In the genomic region with DNA sequence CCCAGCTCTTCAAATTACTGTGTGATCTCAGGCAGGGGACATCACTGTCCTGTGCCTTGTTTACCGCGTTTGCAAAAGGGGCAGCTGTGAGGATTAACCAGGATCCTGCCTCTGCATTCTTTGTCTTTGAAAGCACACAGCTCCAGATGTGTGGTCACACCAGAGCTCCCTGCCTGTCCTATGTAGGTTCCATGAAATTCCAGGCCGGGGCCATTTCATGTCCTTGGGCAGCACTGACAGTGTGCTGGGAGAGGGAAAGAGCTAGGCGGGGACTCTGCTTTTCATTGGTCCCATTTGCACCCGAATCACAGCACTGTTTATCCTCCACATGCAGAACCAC, we compare ENCODE assay signal across 15 cellular contexts. TPM values are rescaled to one million over a fixed set of nuclear protein-coding genes. Genes with fewer than 3 reads are reported as not detected.
DNase-seq lines count a peak whose midpoint lies in the region; ATAC-seq and TF ChIP-seq lines count a peak whose summit lies in the region.
"Had no signal": no experiment of that assay in that cellular context is flagged by ENCODE, and none has a peak within 500 bp of the region (broad histone marks: within the 10 kb centered on the region; RNA-seq: fewer than 3 reads in every experiment).

No MANE protein-coding gene starts in this region.

- ATAC-seq in GM23338 (peak; percentile 49), GM21576 (IDR thresholded peaks at IDR 0.05; ENCODE audit: unreplicated experiment) (no peak)
- ATAC-seq: CD8-positive, alpha-beta T cell; HCT116 had no signal

- no peaks in the 10 kb centered on the region for H3F3A ChIP-seq in GM23338 (replicated peaks; ENCODE audit: low read depth)

- H4K20me1 ChIP-seq in GM23338 (replicated peaks; ENCODE audit: insufficient read depth), result no peaks in the 10 kb centered on the region
- no peaks in the 10 kb centered on the region for H4K20me1 ChIP-seq in osteoblast (ENCODE audit: insufficient read depth, low read length)

- H3K4me3 Mint-ChIP-seq in GM23338 (no peak overlapping the region), endothelial cell (ENCODE audit: unreplicated experiment) (no peak overlapping the region)
- H3K4me3 Mint-ChIP-seq: CD8-positive, alpha-beta T cell; IgD-negative memory B cell had no signal

- H3K27ac ChIP-seq in GM23338 (ENCODE audit: low read depth) (no peak overlapping the region; the same call in 1 of the 2 replicates), SJCRH30 (no peak overlapping the region), osteoblast (ENCODE audit: low read depth, low read length) (no peak overlapping the region)
- H3K27ac ChIP-seq: A549, C4-2B had no signal

- no peaks in the 10 kb centered on the region for H3K9me2 ChIP-seq in GM23338 (ENCODE audit: insufficient read depth)

- peak; percentile 32 for DNase-seq in GM23338 (ENCODE audit: low spot score)
- DNase-seq in SJCRH30, result peak; percentile 47 to 67
- no peak for DNase-seq in endothelial cell (ENCODE audit: low spot score)
- DNase-seq in osteoblast (ENCODE audit: insufficient read length, low spot score, missing footprints), result peak; percentile 58
- DNase-seq in activated effector memory CD4-positive, alpha-beta T cell treated with anti-CD3 and anti-CD28 coated beads, Interleukin-2, amount 50 U/mL, for 16 hours, result no peak
- no peak for DNase-seq in DMS153 treated with DMSO at 0.1 percent for 48 hours (lab: John Stamatoyannopoulos, UW; ENCODE audit: unreplicated experiment)
- DNase-seq: BE2C; Caco-2; CD8-positive, alpha-beta T cell; KG1 had no signal

- no peak overlapping the region for H3K4me3 ChIP-seq in GM23338
- no peak overlapping the region for H3K4me3 ChIP-seq in SJCRH30
- H3K4me3 ChIP-seq in osteoblast (ENCODE audit: insufficient read depth, low read length), result no peak overlapping the region
- H3K4me3 ChIP-seq: A549 had no signal

- no peak for TF ChIP-seq CTCF in GM23338 (conservative IDR thresholded peaks at IDR 0.05; ENCODE audit: low read depth in 2 of 2)
- TF ChIP-seq CTCF in endothelial cell (IDR thresholded peaks at IDR 0.05; ENCODE audit: unreplicated experiment), result no peak
- TF ChIP-seq CTCF in osteoblast (IDR thresholded peaks at IDR 0.05; ENCODE audit: extremely low read depth, low read depth, low read length), result no peak

- H3K9me3 Mint-ChIP-seq in GM23338 (no peaks in the 10 kb centered on the region), endothelial cell (ENCODE audit: unreplicated experiment) (no peaks in the 10 kb centered on the region)
- H3K9me3 Mint-ChIP-seq: CD8-positive, alpha-beta T cell; IgD-negative memory B cell had no signal

- H3K27me3 ChIP-seq in GM23338 (ENCODE audit: insufficient read depth) (no peaks in the 10 kb centered on the region), SJCRH30 (no peaks in the 10 kb centered on the region), osteoblast (ENCODE audit: insufficient read depth, low read length) (peaks cover 26% of the 10 kb centered on the region)
- H3K27me3 ChIP-seq: BE2C had no signal

- H3K4me1 ChIP-seq in GM23338 (ENCODE audit: insufficient read depth), result 0 out of 2 replicates have a peak, but pooled peaks cover 12% of the 10 kb centered on the region
- H3K4me1 ChIP-seq in SJCRH30, result peaks cover 11% of the 10 kb centered on the region
- no peaks in the 10 kb centered on the region for H3K4me1 ChIP-seq in osteoblast (ENCODE audit: insufficient read depth, low read length)
- H3K4me1 ChIP-seq: A549, Caco-2 had no signal

- no peak overlapping the region for H3K27ac Mint-ChIP-seq in GM23338
- peak overlapping the region; percentile 48 for H3K27ac Mint-ChIP-seq in endothelial cell (ENCODE audit: unreplicated experiment)
- H3K27ac Mint-ChIP-seq: IgD-negative memory B cell had no signal

- peaks cover 10% of the 10 kb centered on the region for H3K27me3 Mint-ChIP-seq in GM23338 (ENCODE audit: insufficient read depth, low read depth, poor library complexity)
- H3K27me3 Mint-ChIP-seq in endothelial cell (ENCODE audit: unreplicated experiment), result peaks cover 10% of the 10 kb centered on the region

- H3K79me2 ChIP-seq in GM23338 (replicated peaks; ENCODE audit: insufficient read depth) (no peaks in the 10 kb centered on the region), osteoblast (ENCODE audit: insufficient read depth, low read length) (no peaks in the 10 kb centered on the region)

- H2AFZ ChIP-seq in GM23338 (no peak overlapping the region), osteoblast (ENCODE audit: low read length) (no peak overlapping the region)

- peaks cover 42% of the 10 kb centered on the region for H3K4me1 Mint-ChIP-seq in GM23338
- H3K4me1 Mint-ChIP-seq in endothelial cell (ENCODE audit: unreplicated experiment), result peaks cover 62% of the 10 kb centered on the region

- H3K4me2 ChIP-seq in GM23338, result no peak overlapping the region
- no peak overlapping the region for H3K4me2 ChIP-seq in osteoblast (ENCODE audit: insufficient read depth, low read length)
- H3K4me2 ChIP-seq: A549 had no signal

- H3K36me3 ChIP-seq in GM23338 (ENCODE audit: insufficient read depth) (no peaks in the 10 kb centered on the region), SJCRH30 (peaks cover 20% of the 10 kb centered on the region; the same call in 1 of the 2 replicates), osteoblast (ENCODE audit: insufficient read depth, low read length) (no peaks in the 10 kb centered on the region)
- H3K36me3 ChIP-seq: BE2C had no signal

- no peaks in the 10 kb centered on the region for H3K9me3 ChIP-seq in SJCRH30 (replicated peaks)
- H3K9me3 ChIP-seq in osteoblast (ENCODE audit: low read depth, low read length), result no peaks in the 10 kb centered on the region
- H3K9me3 ChIP-seq: A549, BE2C, Caco-2 had no signal

- no peaks in the 10 kb centered on the region for H3K36me3 Mint-ChIP-seq in GM23338 (ENCODE audit: low read depth)
- H3K36me3 Mint-ChIP-seq in endothelial cell (ENCODE audit: low read depth, unreplicated experiment), result peaks cover 4% of the 10 kb centered on the region
- H3K36me3 Mint-ChIP-seq: IgD-negative memory B cell had no signal

TF ChIP-seq in GM23338, 12 proteins besides CTCF, POLR2A, EP300 and RAD21 (continues in another document):
- TF ChIP-seq, protein P1, sequence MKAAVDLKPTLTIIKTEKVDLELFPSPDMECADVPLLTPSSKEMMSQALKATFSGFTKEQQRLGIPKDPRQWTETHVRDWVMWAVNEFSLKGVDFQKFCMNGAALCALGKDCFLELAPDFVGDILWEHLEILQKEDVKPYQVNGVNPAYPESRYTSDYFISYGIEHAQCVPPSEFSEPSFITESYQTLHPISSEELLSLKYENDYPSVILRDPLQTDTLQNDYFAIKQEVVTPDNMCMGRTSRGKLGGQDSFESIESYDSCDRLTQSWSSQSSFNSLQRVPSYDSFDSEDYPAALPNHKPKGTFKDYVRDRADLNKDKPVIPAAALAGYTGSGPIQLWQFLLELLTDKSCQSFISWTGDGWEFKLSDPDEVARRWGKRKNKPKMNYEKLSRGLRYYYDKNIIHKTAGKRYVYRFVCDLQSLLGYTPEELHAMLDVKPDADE (IDR thresholded peaks at IDR 0.05), result no peak
- TF ChIP-seq EZH2 (IDR thresholded peaks at IDR 0.05; ENCODE audit: low read depth, unreplicated experiment), result no peak
- TF ChIP-seq ZNF114 (CRISPR knock-in tag; IDR thresholded peaks at IDR 0.05), result no peak
- TF ChIP-seq, protein P2, sequence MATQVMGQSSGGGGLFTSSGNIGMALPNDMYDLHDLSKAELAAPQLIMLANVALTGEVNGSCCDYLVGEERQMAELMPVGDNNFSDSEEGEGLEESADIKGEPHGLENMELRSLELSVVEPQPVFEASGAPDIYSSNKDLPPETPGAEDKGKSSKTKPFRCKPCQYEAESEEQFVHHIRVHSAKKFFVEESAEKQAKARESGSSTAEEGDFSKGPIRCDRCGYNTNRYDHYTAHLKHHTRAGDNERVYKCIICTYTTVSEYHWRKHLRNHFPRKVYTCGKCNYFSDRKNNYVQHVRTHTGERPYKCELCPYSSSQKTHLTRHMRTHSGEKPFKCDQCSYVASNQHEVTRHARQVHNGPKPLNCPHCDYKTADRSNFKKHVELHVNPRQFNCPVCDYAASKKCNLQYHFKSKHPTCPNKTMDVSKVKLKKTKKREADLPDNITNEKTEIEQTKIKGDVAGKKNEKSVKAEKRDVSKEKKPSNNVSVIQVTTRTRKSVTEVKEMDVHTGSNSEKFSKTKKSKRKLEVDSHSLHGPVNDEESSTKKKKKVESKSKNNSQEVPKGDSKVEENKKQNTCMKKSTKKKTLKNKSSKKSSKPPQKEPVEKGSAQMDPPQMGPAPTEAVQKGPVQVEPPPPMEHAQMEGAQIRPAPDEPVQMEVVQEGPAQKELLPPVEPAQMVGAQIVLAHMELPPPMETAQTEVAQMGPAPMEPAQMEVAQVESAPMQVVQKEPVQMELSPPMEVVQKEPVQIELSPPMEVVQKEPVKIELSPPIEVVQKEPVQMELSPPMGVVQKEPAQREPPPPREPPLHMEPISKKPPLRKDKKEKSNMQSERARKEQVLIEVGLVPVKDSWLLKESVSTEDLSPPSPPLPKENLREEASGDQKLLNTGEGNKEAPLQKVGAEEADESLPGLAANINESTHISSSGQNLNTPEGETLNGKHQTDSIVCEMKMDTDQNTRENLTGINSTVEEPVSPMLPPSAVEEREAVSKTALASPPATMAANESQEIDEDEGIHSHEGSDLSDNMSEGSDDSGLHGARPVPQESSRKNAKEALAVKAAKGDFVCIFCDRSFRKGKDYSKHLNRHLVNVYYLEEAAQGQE (IDR thresholded peaks at IDR 0.05; ENCODE audit: unreplicated experiment), result no peak

RNA-seq across cellular contexts. Expression of a gene that starts 42.2 kb away (rescaled TPM):
- total RNA-seq in GM23338 (2014; rRNA removed; shearing (Covaris generic)), result 88.2 and 93.2 TPM in 2 replicates
- polyA plus RNA-seq in GM23338 (2016; fragmentation: Nextera tagmentation; extraction: Ambion mirVana), result 17.9 and 19.9 TPM in 2 replicates
- 63.1 and 64.3 TPM in 2 replicates for total RNA-seq in SJCRH30 (2014; rRNA removed; shearing (Covaris generic))
- total RNA-seq in endothelial cell (ENCODE audit: unreplicated experiment), result 284 TPM
- total RNA-seq in osteoblast, result 33.7 and 45.1 TPM in 2 replicates

Comparison
In these comparisons a context has a peak if more than half of its experiments do, and no peak if none do; other contexts are left out.
1. DNase-seq: peak in GM23338 (single experiment), SJCRH30 (2 of 2) and osteoblast (single experiment); none in endothelial cell (single experiment), activated effector memory CD4-positive, alpha-beta T cell treated with anti-CD3 and anti-CD28 coated beads, Interleukin-2, amount 50 U/mL, for 16 hours (single experiment) and DMS153 treated with DMSO at 0.1 percent for 48 hours (single experiment).